ENCODE assay signal across 8 cellular contexts in the genomic region with DNA sequence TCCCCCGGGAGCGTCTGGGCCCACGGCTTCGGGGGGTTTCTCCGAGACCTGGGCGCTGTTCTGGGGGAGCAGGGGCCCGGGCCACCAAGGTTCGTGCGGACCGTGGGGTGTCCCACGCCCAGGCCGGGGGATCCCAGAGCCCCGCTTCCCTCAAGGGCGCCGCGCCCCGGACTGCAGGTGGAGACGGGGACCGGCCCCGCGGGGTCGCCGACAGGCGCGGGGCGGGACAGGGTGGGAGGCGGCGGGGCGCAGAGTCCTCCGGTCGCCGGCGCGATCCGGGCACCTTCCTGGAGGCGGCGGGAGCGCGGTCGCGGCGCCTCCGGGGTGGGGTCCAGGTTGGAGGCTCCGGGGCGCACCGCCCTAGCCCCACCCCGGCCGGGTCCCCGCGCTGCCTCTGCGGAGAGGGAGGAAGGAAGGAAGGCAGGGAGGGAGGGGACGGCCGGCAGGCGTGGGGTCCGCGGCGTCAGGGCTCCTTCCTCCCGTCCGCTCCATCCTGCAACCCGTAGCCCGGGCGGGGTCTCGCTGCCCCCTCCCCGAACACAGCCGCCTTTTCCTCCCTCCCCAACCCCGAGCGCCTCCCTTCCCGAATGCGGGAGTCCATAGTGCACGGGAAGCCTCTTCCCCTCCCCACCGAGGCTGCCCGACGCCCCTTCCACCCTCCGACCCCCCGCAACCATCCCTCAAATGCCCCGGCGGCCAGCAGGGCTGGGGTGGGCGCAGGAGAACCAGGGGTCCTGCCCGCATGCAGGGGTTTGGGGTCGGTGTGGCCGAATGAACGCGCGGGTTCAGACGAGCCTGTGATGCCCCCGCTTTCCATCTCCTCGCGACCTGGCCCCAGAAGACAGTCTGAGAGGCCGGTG. TPM values are rescaled to one million over a fixed set of nuclear protein-coding genes. Genes with fewer than 3 reads are reported as not detected.
DNase-seq lines count a peak whose midpoint lies in the region; ATAC-seq, FAIRE-seq and TF ChIP-seq lines count a peak whose summit lies in the region.

No MANE protein-coding gene starts in this region.

- POLR2A ChIA-PET in SK-N-SH (lab: Yijun Ruan, JAX), result no interaction called here

- H3K36me3 Mint-ChIP-seq in activated T-helper 1 cell treated with anti-CD3 and anti-CD28 coated beads, Interleukin-12 subunit alpha, Interleukin-12 subunit beta, Interleukin-2, Interleukin-4 antibody, amounts not matched to agents 30 ng/mL and 10 ng/mL and 1 ng/mL, durations not matched to agents 14 hours and 24 hours and 36 hours (ENCODE audit: low read depth), result peaks cover under 1% of the 10 kb centered on the region
- no peaks in the 10 kb centered on the region for H3K36me3 Mint-ChIP-seq in stimulated activated naive B cell treated with anti-CD40 and anti-IgM and Interleukin-4, amounts not matched to agents 10 μg/mL and 1 μg/mL and 100 μg/mL, for 72 hours

- H3K9me1 ChIP-seq in keratinocyte (ENCODE audit: control insufficient read depth, extremely low read depth, insufficient read depth, low read length), result no peaks in the 10 kb centered on the region

- CTCF ChIA-PET in SK-N-SH (lab: Yijun Ruan, JAX), result no interaction called here

- H3F3A ChIP-seq in SK-N-SH (replicated peaks; ENCODE audit: insufficient read depth), result peaks cover 11% of the 10 kb centered on the region

- H3K27ac Mint-ChIP-seq in activated T-helper 1 cell treated with anti-CD3 and anti-CD28 coated beads, Interleukin-12 subunit alpha, Interleukin-12 subunit beta, Interleukin-2, Interleukin-4 antibody, amounts not matched to agents 30 ng/mL and 10 ng/mL and 1 ng/mL, durations not matched to agents 14 hours and 24 hours and 36 hours, result no peak overlapping the region
- no peak overlapping the region for H3K27ac Mint-ChIP-seq in stimulated activated naive B cell treated with anti-CD40 and anti-IgM and Interleukin-4, amounts not matched to agents 10 μg/mL and 1 μg/mL and 100 μg/mL, for 72 hours

- H3K9ac ChIP-seq in SK-N-SH (no peak overlapping the region), keratinocyte (ENCODE audit: control insufficient read depth, extremely low read depth, insufficient read depth, low read length) (no peak overlapping the region)

- no peak for TF ChIP-seq POLR2A in GM18505 (IDR thresholded peaks at IDR 0.05; ENCODE audit: borderline replicate concordance, extremely low read depth, insufficient read depth, insufficient read length)

- H3K4me3 ChIP-seq in SK-N-SH (ENCODE audit: low read depth in 2 of 2, low read length in 1 of 2) (peak overlapping the region in 1 of 2 experiments; percentile 43; a peak in 2 of 4 replicates), keratinocyte (ENCODE audit: control insufficient read depth in 2 of 3, extremely low read depth in 1 of 3, insufficient read depth in 2 of 3, low read depth in 1 of 3, low read length in 3 of 3) (no peak overlapping the region)

- dilution Hi-C loops in keratinocyte (cut with MboI; ENCODE audit: extremely low pct_ligation_motif_present, low sequenced_read_pairs), result no loop called here

- H3K27me3 ChIP-seq in SK-N-SH (ENCODE audit: insufficient read depth), result peaks cover 28% of the 10 kb centered on the region
- H3K27me3 ChIP-seq in keratinocyte (ENCODE audit: control insufficient read depth, extremely low read depth, insufficient read depth, low read length), result peaks cover 47% of the 10 kb centered on the region

- no peaks in the 10 kb centered on the region for H3K9me3 Mint-ChIP-seq in activated T-helper 1 cell treated with anti-CD3 and anti-CD28 coated beads, Interleukin-12 subunit alpha, Interleukin-12 subunit beta, Interleukin-2, Interleukin-4 antibody, amounts not matched to agents 30 ng/mL and 10 ng/mL and 1 ng/mL, durations not matched to agents 14 hours and 24 hours and 36 hours
- H3K9me3 Mint-ChIP-seq in stimulated activated naive B cell treated with anti-CD40 and anti-IgM and Interleukin-4, amounts not matched to agents 10 μg/mL and 1 μg/mL and 100 μg/mL, for 72 hours, result no peaks in the 10 kb centered on the region

- TF ChIP-seq RAD21 in SK-N-SH (IDR thresholded peaks at IDR 0.05; ENCODE audit: low read length), result no peak

- DNase-seq in SK-N-SH (peak; percentile 54), keratinocyte (ENCODE audit: low read depth, low spot score) (no peak), frontal cortex (ENCODE audit: low spot score in 2 of 2) (no peak)
- DNase-seq in activated T-helper 1 cell treated with anti-CD3 and anti-CD28 coated beads, Interleukin-12 subunit alpha, Interleukin-12 subunit beta, Interleukin-2, Interleukin-4 antibody, amounts not matched to agents 30 ng/mL and 10 ng/mL and 1 ng/mL, durations not matched to agents 14 hours and 24 hours and 36 hours (ENCODE audit: low spot score), result peak; percentile 31
- no peak for DNase-seq in stimulated activated naive B cell treated with anti-CD40 and anti-IgM and Interleukin-4, amounts not matched to agents 10 μg/mL and 1 μg/mL and 100 μg/mL, for 72 hours

- H3K4me1 ChIP-seq in SK-N-SH (ENCODE audit: control insufficient read depth in 1 of 2, insufficient read depth in 2 of 2, low read depth in 1 of 2, low read length in 1 of 2) (peaks cover 0 to 6% of the 10 kb centered on the region in 2 experiments; a peak in 1 of 4 replicates), keratinocyte (ENCODE audit: control insufficient read depth, extremely low read depth, insufficient read depth, low read length) (no peaks in the 10 kb centered on the region)

- peaks cover 39% of the 10 kb centered on the region for H3K27me3 Mint-ChIP-seq in activated T-helper 1 cell treated with anti-CD3 and anti-CD28 coated beads, Interleukin-12 subunit alpha, Interleukin-12 subunit beta, Interleukin-2, Interleukin-4 antibody, amounts not matched to agents 30 ng/mL and 10 ng/mL and 1 ng/mL, durations not matched to agents 14 hours and 24 hours and 36 hours (ENCODE audit: insufficient read depth)
- peaks cover 40 to 51% of the 10 kb centered on the region in 2 donors for H3K27me3 Mint-ChIP-seq in stimulated activated naive B cell treated with anti-CD40 and anti-IgM and Interleukin-4, amounts not matched to agents 10 μg/mL and 1 μg/mL and 100 μg/mL, for 72 hours

- FAIRE-seq in keratinocyte (lab: Jason Lieb, UNC), result no peak
- FAIRE-seq in frontal cortex (lab: Jason Lieb, UNC), result no peak

- H3K27ac ChIP-seq in SK-N-SH (ENCODE audit: low read depth in 2 of 2, low read length in 1 of 2) (no peak overlapping the region), keratinocyte (ENCODE audit: control insufficient read depth, insufficient read depth, low read length) (no peak overlapping the region)

- ATAC-seq in SK-N-SH treated with all-trans-retinoic acid at 6 μM for 48 hours, result no peak
- no peak for ATAC-seq in stimulated activated naive B cell treated with anti-CD40 and anti-IgM and Interleukin-4, amounts not matched to agents 10 μg/mL and 1 μg/mL and 100 μg/mL, for 72 hours (replicated peaks)
- ATAC-seq in HG02763 (IDR thresholded peaks at IDR 0.05; ENCODE audit: unreplicated experiment), result no peak
- ATAC-seq in GM18505 (IDR thresholded peaks at IDR 0.05; ENCODE audit: unreplicated experiment), result no peak

- WGBS in SK-N-SH (ENCODE audit: low lambda C conversion rate), result 61% methylated on average over 18 of the region's 89 CpGs

- peak overlapping the region; percentile 81; the same call in 1 of the 2 replicates for H3K4me2 ChIP-seq in SK-N-SH
- H3K4me2 ChIP-seq in keratinocyte (ENCODE audit: control insufficient read depth, extremely low read depth, insufficient read depth, low read depth, low read length), result peak overlapping the region; percentile 10

- TF ChIP-seq EP300 in SK-N-SH (IDR thresholded peaks at IDR 0.05; ENCODE audit: borderline replicate concordance in 1 of 2, low read depth in 1 of 2, low read length in 1 of 2), result no peak

- H2AFZ ChIP-seq in SK-N-SH (ENCODE audit: low read depth) (no peak overlapping the region), keratinocyte (ENCODE audit: control insufficient read depth, low read length) (no peak overlapping the region)

- H3K9me3 ChIP-seq in SK-N-SH (no peaks in the 10 kb centered on the region), keratinocyte (ENCODE audit: control insufficient read depth, low read depth, low read length) (no peaks in the 10 kb centered on the region)

- no peaks in the 10 kb centered on the region for H3K36me3 ChIP-seq in SK-N-SH (replicated peaks in 1 of 2; ENCODE audit: control insufficient read depth in 1 of 2, insufficient read depth in 2 of 2, low read length in 1 of 2)
- no peaks in the 10 kb centered on the region for H3K36me3 ChIP-seq in keratinocyte (ENCODE audit: control insufficient read depth in 2 of 2, extremely low read depth in 1 of 2, insufficient read depth in 2 of 2, low read length in 2 of 2)

- no peak for TF ChIP-seq CTCF in SK-N-SH (IDR thresholded peaks at IDR 0.05)
- no peak for TF ChIP-seq CTCF in keratinocyte (optimal IDR thresholded peaks at IDR 0.05 in 1 of 3, IDR thresholded peaks at IDR 0.05 in 1 of 3, conservative IDR thresholded peaks at IDR 0.05 in 1 of 3; ENCODE audit: extremely low read depth in 1 of 3, insufficient read depth in 2 of 3, low read length in 3 of 3)

- H4K20me1 ChIP-seq in SK-N-SH (ENCODE audit: insufficient read depth), result peaks cover 2% of the 10 kb centered on the region; the same call in 1 of the 2 replicates
- peaks cover 2% of the 10 kb centered on the region for H4K20me1 ChIP-seq in keratinocyte (ENCODE audit: control insufficient read depth, extremely low read depth, insufficient read depth, low read length)

- H3K79me2 ChIP-seq in SK-N-SH (ENCODE audit: insufficient read depth) (peaks cover 3% of the 10 kb centered on the region), keratinocyte (ENCODE audit: control insufficient read depth, insufficient read depth, low read length) (peaks cover 4% of the 10 kb centered on the region)

- no peaks in the 10 kb centered on the region for H3K9me2 ChIP-seq in SK-N-SH

- H3K4me1 Mint-ChIP-seq in activated T-helper 1 cell treated with anti-CD3 and anti-CD28 coated beads, Interleukin-12 subunit alpha, Interleukin-12 subunit beta, Interleukin-2, Interleukin-4 antibody, amounts not matched to agents 30 ng/mL and 10 ng/mL and 1 ng/mL, durations not matched to agents 14 hours and 24 hours and 36 hours (ENCODE audit: low read depth), result peaks cover 13% of the 10 kb centered on the region
- peaks cover 10 to 21% of the 10 kb centered on the region in 2 donors for H3K4me1 Mint-ChIP-seq in stimulated activated naive B cell treated with anti-CD40 and anti-IgM and Interleukin-4, amounts not matched to agents 10 μg/mL and 1 μg/mL and 100 μg/mL, for 72 hours

- peak overlapping the region; percentile 58 for H3K4me3 Mint-ChIP-seq in activated T-helper 1 cell treated with anti-CD3 and anti-CD28 coated beads, Interleukin-12 subunit alpha, Interleukin-12 subunit beta, Interleukin-2, Interleukin-4 antibody, amounts not matched to agents 30 ng/mL and 10 ng/mL and 1 ng/mL, durations not matched to agents 14 hours and 24 hours and 36 hours
- peak overlapping the region; percentile 52 to 73 for H3K4me3 Mint-ChIP-seq in stimulated activated naive B cell treated with anti-CD40 and anti-IgM and Interleukin-4, amounts not matched to agents 10 μg/mL and 1 μg/mL and 100 μg/mL, for 72 hours

- intact Hi-C loops in activated T-helper 1 cell treated with anti-CD3 and anti-CD28 coated beads, Interleukin-12 subunit alpha, Interleukin-12 subunit beta, Interleukin-2, Interleukin-4 antibody, amounts not matched to agents 30 ng/mL and 10 ng/mL and 1 ng/mL, durations not matched to agents 14 hours and 24 hours and 36 hours (cut with micrococcal nuclease), result loop anchor here (5.0 kb wide), 1 partner anchor 343 kb away; no protein-coding TSS in a partner anchor

RNA-seq across cellular contexts. Expression of a gene that starts 4.3 kb away (rescaled TPM):
- polyA plus RNA-seq in SK-N-SH (2012; rRNA removed), result 6.8 and 7.9 TPM in 2 replicates
- 6.3 and 7.8 TPM in 2 replicates for polyA plus RNA-seq in SK-N-SH (2012; cell fraction: cytosol; rRNA removed)
- polyA plus RNA-seq in SK-N-SH (2012; cell fraction: nucleus; rRNA removed), result 12.3 and 12.4 TPM in 2 replicates
- total RNA-seq in activated T-helper 1 cell treated with anti-CD3 and anti-CD28 coated beads, Interleukin-12 subunit alpha, Interleukin-12 subunit beta, Interleukin-2, Interleukin-4 antibody, amounts not matched to agents 30 ng/mL and 10 ng/mL and 1 ng/mL, durations not matched to agents 14 hours and 24 hours and 36 hours, result 19.4 and 20.9 TPM in 2 replicates
- 4.9 to 8.0 TPM (median 7.1 TPM) in 3 replicates for polyA plus RNA-seq in keratinocyte
- polyA plus RNA-seq in keratinocyte (2011; ENCODE audit: low read depth), result 7.9 TPM
- 8.0 and 8.7 TPM in 2 replicates for polyA plus RNA-seq in keratinocyte (2011; cell fraction: cytosol; rRNA removed)
- 20.1 and 20.9 TPM in 2 replicates for polyA plus RNA-seq in keratinocyte (2011; cell fraction: nucleus; rRNA removed)
- 8.8 and 12.4 TPM in 2 replicates for polyA plus RNA-seq in keratinocyte (2012; ENCODE audit: low replicate concordance)
- 8.5 to 27.1 TPM (median 10.4 TPM) in 3 replicates for polyA minus RNA-seq in keratinocyte
- 9.8 TPM for polyA minus RNA-seq in keratinocyte (2011; cell fraction: cytosol; rRNA and poly(A)+ RNA removed)
- 15.3 and 23.3 TPM in 2 replicates for polyA minus RNA-seq in keratinocyte (2011; cell fraction: nucleus; rRNA and poly(A)+ RNA removed)
- 23.2 TPM for total RNA-seq in frontal cortex

RNA-seq across cellular contexts. Expression of a gene that starts 21.7 kb away (rescaled TPM):
- polyA plus RNA-seq in SK-N-SH (2012; rRNA removed), result 7.8 and 10.3 TPM in 2 replicates
- polyA plus RNA-seq in SK-N-SH (2012; cell fraction: cytosol; rRNA removed), result 6.0 and 7.7 TPM in 2 replicates
- polyA plus RNA-seq in SK-N-SH (2012; cell fraction: nucleus; rRNA removed), result 40.9 and 50.0 TPM in 2 replicates
- 45.5 and 46.8 TPM in 2 replicates for total RNA-seq in activated T-helper 1 cell treated with anti-CD3 and anti-CD28 coated beads, Interleukin-12 subunit alpha, Interleukin-12 subunit beta, Interleukin-2, Interleukin-4 antibody, amounts not matched to agents 30 ng/mL and 10 ng/mL and 1 ng/mL, durations not matched to agents 14 hours and 24 hours and 36 hours
- polyA plus RNA-seq in keratinocyte, result 3.7 to 5.0 TPM (median 4.3 TPM) in 3 replicates
- 20.9 TPM for polyA plus RNA-seq in keratinocyte (2011; ENCODE audit: low read depth)
- 2.8 and 4.2 TPM in 2 replicates for polyA plus RNA-seq in keratinocyte (2011; cell fraction: cytosol; rRNA removed)
- polyA plus RNA-seq in keratinocyte (2011; cell fraction: nucleus; rRNA removed), result 19.3 and 21.4 TPM in 2 replicates
- 10.8 and 17.3 TPM in 2 replicates for polyA plus RNA-seq in keratinocyte (2012; ENCODE audit: low replicate concordance)
- 5.7 to 10.7 TPM (median 6.1 TPM) in 3 replicates for polyA minus RNA-seq in keratinocyte
- 7.3 TPM for polyA minus RNA-seq in keratinocyte (2011; cell fraction: cytosol; rRNA and poly(A)+ RNA removed)
- 17.4 and 19.2 TPM in 2 replicates for polyA minus RNA-seq in keratinocyte (2011; cell fraction: nucleus; rRNA and poly(A)+ RNA removed)
- 50.1 TPM for total RNA-seq in frontal cortex

Comparison
In these comparisons a context has a peak if more than half of its experiments do, and no peak if none do; other contexts are left out.
1. DNase-seq: peak in SK-N-SH (single experiment) and activated T-helper 1 cell treated with anti-CD3 and anti-CD28 coated beads, Interleukin-12 subunit alpha, Interleukin-12 subunit beta, Interleukin-2, Interleukin-4 antibody, amounts not matched to agents 30 ng/mL and 10 ng/mL and 1 ng/mL, durations not matched to agents 14 hours and 24 hours and 36 hours (single experiment); none in keratinocyte (single experiment), stimulated activated naive B cell treated with anti-CD40 and anti-IgM and Interleukin-4, amounts not matched to agents 10 μg/mL and 1 μg/mL and 100 μg/mL, for 72 hours (single experiment) and frontal cortex (0 of 2).